12 cellular contexts compared by ENCODE assay signal in the genomic region with DNA sequence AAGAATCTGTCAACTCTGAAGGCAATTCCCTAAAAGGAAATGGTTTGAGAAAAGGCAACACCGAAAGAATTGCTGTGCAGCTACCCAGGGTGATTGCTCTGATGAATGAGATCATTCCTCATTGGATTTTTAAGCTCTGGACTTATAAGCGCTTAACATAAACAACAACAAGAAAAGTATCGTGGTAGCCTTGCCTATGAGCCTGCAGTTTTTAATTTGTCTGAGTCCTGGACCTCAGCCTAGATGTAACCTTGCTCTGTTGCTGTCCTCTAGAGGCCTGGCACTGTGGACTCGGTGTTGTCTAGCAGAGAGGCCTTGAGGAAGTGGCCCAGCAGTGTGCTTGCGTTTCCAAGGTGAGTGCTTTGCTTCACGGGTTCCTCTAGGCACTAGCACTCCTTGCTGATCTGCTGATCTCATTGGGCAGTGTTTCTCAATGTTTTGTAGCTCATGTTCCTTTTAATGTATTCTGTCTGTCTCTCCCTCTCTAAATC. TPM values are rescaled to one million over a fixed set of nuclear protein-coding genes. Genes with fewer than 3 reads are reported as not detected.
DNase-seq lines count a peak whose midpoint lies in the region; ATAC-seq and TF ChIP-seq lines count a peak whose summit lies in the region.
"Had no signal": no experiment of that assay in that cellular context is flagged by ENCODE, and none has a peak within 500 bp of the region (broad histone marks: within the 10 kb centered on the region; RNA-seq: fewer than 3 reads in every experiment).

No MANE protein-coding gene starts in this region.

- H3K4me1 Mint-ChIP-seq in endodermal cell: peaks cover 11% of the 10 kb centered on the region
- H3K4me1 Mint-ChIP-seq in neural crest cell: peaks cover 10% of the 10 kb centered on the region

- no peaks in the 10 kb centered on the region for H3K9me3 Mint-ChIP-seq in endodermal cell
- no peaks in the 10 kb centered on the region for H3K9me3 Mint-ChIP-seq in neural crest cell
- no peaks in the 10 kb centered on the region for H3K9me3 Mint-ChIP-seq in activated naive CD4-positive, alpha-beta T cell treated with anti-CD3 and anti-CD28 coated beads, Interleukin-2, amount 50 U/mL, for 72 hours

- no peaks in the 10 kb centered on the region for H3K36me3 ChIP-seq in BJ (ENCODE audit: control insufficient read depth, insufficient read depth, low read length)
- no peaks in the 10 kb centered on the region for H3K36me3 ChIP-seq in Loucy (ENCODE audit: insufficient read depth, low read length)
- H3K36me3 ChIP-seq in endodermal cell (ENCODE audit: control insufficient read depth, insufficient read depth, low read length): no peaks in the 10 kb centered on the region

- H3K9ac ChIP-seq in Loucy (ENCODE audit: low read depth, low read length, poor library complexity, severe bottlenecking): no peak overlapping the region
- H3K9ac ChIP-seq in endodermal cell (ENCODE audit: extremely low read depth, low read length, poor library complexity, severe bottlenecking): no peak overlapping the region

- ATAC-seq in GM18502 (IDR thresholded peaks at IDR 0.05; ENCODE audit: poor library complexity, unreplicated experiment) (no peak), GM21367 (IDR thresholded peaks at IDR 0.05; ENCODE audit: unreplicated experiment) (no peak)
- no peak for ATAC-seq in activated naive CD4-positive, alpha-beta T cell treated with anti-CD3 and anti-CD28 coated beads, Interleukin-2, amount 50 U/mL, for 72 hours

- H2AFZ ChIP-seq in Loucy (ENCODE audit: low read length): peak overlapping the region; percentile 4; the same call in 1 of the 2 replicates
- H2AFZ ChIP-seq: PC-9 had no signal

- DNase-seq in BJ (ENCODE audit: low read depth): no peak
- DNase-seq in endodermal cell: peak; percentile 73
- DNase-seq in neural crest cell (ENCODE audit: low read depth, low spot score): no peak
- no peak for DNase-seq in HT-29 (ENCODE audit: low spot score)
- no peak for DNase-seq in activated naive CD4-positive, alpha-beta T cell treated with anti-CD3 and anti-CD28 coated beads, Interleukin-2, amount 50 U/mL, for 72 hours (ENCODE audit: low spot score in 2 of 2)
- DNase-seq: activated CD4-positive, CD25-positive, alpha-beta regulatory T cell; activated effector memory CD4-positive, alpha-beta T cell treated with anti-CD3 and anti-CD28 coated beads, Interleukin-2, amount 50 U/mL, for 16 hours; NCI-H1417; PC-9 had no signal

- H3K4me3 Mint-ChIP-seq in endodermal cell (no peak overlapping the region), neural crest cell (no peak overlapping the region)

- POLR2A ChIA-PET in BJ (lab: Charles Lee): no interaction called here

- CTCF ChIA-PET in BJ (lab: Yijun Ruan, JAX): interaction anchor here (1.1 to 2.0 kb wide), 2 partner anchors 32 to 34 kb away, joined by 3 to 9 read pairs; no protein-coding TSS in a partner anchor

- H3K4me1 ChIP-seq in Loucy (ENCODE audit: insufficient read depth, low read length, poor library complexity, severe bottlenecking) (peaks cover 7% of the 10 kb centered on the region), endodermal cell (ENCODE audit: control insufficient read depth, insufficient read depth, low read length) (peaks cover 6% of the 10 kb centered on the region)

- H3K27me3 ChIP-seq in BJ (ENCODE audit: control insufficient read depth, insufficient read depth, low read length) (no peaks in the 10 kb centered on the region), Loucy (ENCODE audit: insufficient read depth, low read length, poor library complexity, severe bottlenecking) (no peaks in the 10 kb centered on the region), endodermal cell (ENCODE audit: control insufficient read depth, insufficient read depth, low read length, poor library complexity, severe bottlenecking) (peaks cover 12% of the 10 kb centered on the region)

- 0 out of 2 replicates have a peak, but pooled peaks have one; percentile 10 for TF ChIP-seq CTCF in BJ (IDR thresholded peaks at IDR 0.05; ENCODE audit: insufficient read depth, low read depth, low read length)
- 0 out of 2 replicates have a peak, but pooled peaks have one; percentile 17 for TF ChIP-seq CTCF in Loucy (conservative IDR thresholded peaks at IDR 0.05; ENCODE audit: low read length)
- TF ChIP-seq CTCF in endodermal cell (conservative IDR thresholded peaks at IDR 0.05): no peak
- no peak for TF ChIP-seq CTCF in neural crest cell (conservative IDR thresholded peaks at IDR 0.05)

- WGBS in endodermal cell (ENCODE audit: insufficient coverage in 1 of 2, insufficient read length in 1 of 2), 2 experiments: 73% methylated on average over 5 to 6 of the region's 6 CpGs

- no peaks in the 10 kb centered on the region for H3K27me3 Mint-ChIP-seq in endodermal cell (ENCODE audit: insufficient read depth)
- no peaks in the 10 kb centered on the region for H3K27me3 Mint-ChIP-seq in neural crest cell (ENCODE audit: low read depth)

- H3K79me2 ChIP-seq in Loucy (ENCODE audit: insufficient read depth, low read length): no peaks in the 10 kb centered on the region

- H3K9me3 ChIP-seq in Loucy (ENCODE audit: insufficient read depth, low read depth, low read length): no peaks in the 10 kb centered on the region
- peaks cover 4% of the 10 kb centered on the region for H3K9me3 ChIP-seq in endodermal cell (ENCODE audit: control insufficient read depth, low read length)

- no peak overlapping the region for H3K4me2 ChIP-seq in Loucy (ENCODE audit: low read depth, low read length, poor library complexity, severe bottlenecking)
- H3K4me2 ChIP-seq: PC-9 had no signal

- H3K27ac ChIP-seq in endodermal cell (ENCODE audit: low read depth, low read length): no peak overlapping the region
- H3K27ac ChIP-seq: PC-9 had no signal

- H3K36me3 Mint-ChIP-seq in endodermal cell (ENCODE audit: low read depth) (peaks cover 3% of the 10 kb centered on the region), neural crest cell (ENCODE audit: low read depth) (no peaks in the 10 kb centered on the region)
- no peaks in the 10 kb centered on the region for H3K36me3 Mint-ChIP-seq in activated naive CD4-positive, alpha-beta T cell treated with anti-CD3 and anti-CD28 coated beads, Interleukin-2, amount 50 U/mL, for 72 hours

- no peaks in the 10 kb centered on the region for H3F3A ChIP-seq in Loucy (ENCODE audit: low read depth)

- H3K9me2 ChIP-seq in Loucy (replicated peaks; ENCODE audit: low read depth, low read length): no peaks in the 10 kb centered on the region

- H3K27ac Mint-ChIP-seq in endodermal cell (peak overlapping the region; percentile 9), neural crest cell (ENCODE audit: unreplicated experiment) (peak overlapping the region; percentile 8)
- H3K27ac Mint-ChIP-seq in activated naive CD4-positive, alpha-beta T cell treated with anti-CD3 and anti-CD28 coated beads, Interleukin-2, amount 50 U/mL, for 72 hours: no peak overlapping the region

- H3K4me3 ChIP-seq in BJ (ENCODE audit: low read depth, low read length): no peak overlapping the region
- no peak overlapping the region for H3K4me3 ChIP-seq in Loucy (ENCODE audit: low read length, poor library complexity, severe bottlenecking)
- H3K4me3 ChIP-seq in endodermal cell (ENCODE audit: low read length): no peak overlapping the region
- H3K4me3 ChIP-seq: PC-9 had no signal

- no peaks in the 10 kb centered on the region for H4K20me1 ChIP-seq in Loucy (ENCODE audit: insufficient read depth, low read length, poor library complexity, severe bottlenecking)

RNA-seq across cellular contexts. Expression of gene CCDC81, which starts 20.4 kb away (rescaled TPM):
- 4.3 and 6.3 TPM in 2 replicates for polyA plus RNA-seq in BJ (2011; rRNA removed)
- polyA minus RNA-seq in BJ (2011; rRNA and poly(A)+ RNA removed): 2.9 and 4.4 TPM in 2 replicates
- total RNA-seq in endodermal cell (10 to 100 TPM; 33.3 to 34.0 TPM), neural crest cell (2.1 and 2.8 TPM in 2 replicates)
- polyA plus RNA-seq in endodermal cell (2013, experiment 1 of 2): 8.6 TPM
- polyA plus RNA-seq in endodermal cell (2013, experiment 2 of 2): 11.5 TPM
- 0.08 and 0.31 TPM in 2 replicates for total RNA-seq in HT-29 (2014; rRNA removed; shearing (Covaris generic))
- 1 to 10 TPM in 1 of 2 donors, under 1 TPM in 1; 0.66 to 2.6 TPM for total RNA-seq in activated naive CD4-positive, alpha-beta T cell treated with anti-CD3 and anti-CD28 coated beads, Interleukin-2, amount 50 U/mL, for 72 hours

Comparison
In these comparisons a context has a peak if more than half of its experiments do, and no peak if none do; other contexts are left out.
1. CTCF ChIP-seq: peak in BJ (single experiment) and Loucy (single experiment); none in endodermal cell (single experiment) and neural crest cell (single experiment).
2. H3K27ac Mint-ChIP-seq: peak in endodermal cell (single experiment) and neural crest cell (single experiment); none in activated naive CD4-positive, alpha-beta T cell treated with anti-CD3 and anti-CD28 coated beads, Interleukin-2, amount 50 U/mL, for 72 hours (0 of 2).